In genomic region chrX:85897376-85898110, GRCh38 we compare ENCODE assay signal across 1 cellular context.
TF ChIP-seq lines count a peak whose summit lies in the region.

No MANE protein-coding gene starts in this region.

TF ChIP-seq in SK-N-SH, 30 proteins besides CTCF, POLR2A, EP300 and RAD21:
- TF ChIP-seq FOXM1 (IDR thresholded peaks at IDR 0.05; ENCODE audit: low read depth) = no peak
- no peak for TF ChIP-seq FOXJ3 (CRISPR knock-in tag; IDR thresholded peaks at IDR 0.05)
- TF ChIP-seq JUND (IDR thresholded peaks at IDR 0.05) = no peak
- TF ChIP-seq ZBTB33 (IDR thresholded peaks at IDR 0.05; ENCODE audit: borderline replicate concordance, low read depth) = no peak
- TF ChIP-seq MXI1 (IDR thresholded peaks at IDR 0.05; ENCODE audit: low read depth, low read length) = no peak
- no peak for TF ChIP-seq POLR2AphosphoS5 (IDR thresholded peaks at IDR 0.05; ENCODE audit: low read depth, low read length)
- TF ChIP-seq GABPA (IDR thresholded peaks at IDR 0.05; ENCODE audit: low read depth) = no peak
- no peak for TF ChIP-seq TEAD4 (IDR thresholded peaks at IDR 0.05; ENCODE audit: borderline replicate concordance, insufficient read depth)
- no peak for TF ChIP-seq CHD2 (IDR thresholded peaks at IDR 0.05; ENCODE audit: low read length, partially characterized antibody)
- TF ChIP-seq YY1 (IDR thresholded peaks at IDR 0.05; ENCODE audit: low read depth) = no peak
- no peak for TF ChIP-seq GATA2 (CRISPR knock-in tag; IDR thresholded peaks at IDR 0.05)
- no peak for TF ChIP-seq RFX5 (IDR thresholded peaks at IDR 0.05; ENCODE audit: low read length)
- TF ChIP-seq RXRA (IDR thresholded peaks at IDR 0.05; ENCODE audit: borderline replicate concordance, low read depth) = no peak
